In genomic region chr3:171748341-171748918, GRCh38 we compare ENCODE assay signal across 17 cellular contexts.
DNase-seq lines count a peak whose midpoint lies in the region; ATAC-seq and TF ChIP-seq lines count a peak whose summit lies in the region.
"Had no signal": no experiment of that assay in that cellular context is flagged by ENCODE, and none has a peak within 500 bp of the region (broad histone marks: within the 10 kb centered on the region; RNA-seq: fewer than 3 reads in every experiment).

No MANE protein-coding gene starts in this region.

- TF ChIP-seq CTCF in astrocyte of the spinal cord (IDR thresholded peaks at IDR 0.05; ENCODE audit: low read depth, low read length): no peak
- TF ChIP-seq CTCF in heart right ventricle (IDR thresholded peaks at IDR 0.05): no peak
- TF ChIP-seq CTCF in smooth muscle cell (IDR thresholded peaks at IDR 0.05; ENCODE audit: borderline replicate concordance, insufficient read depth, poor library complexity, severe bottlenecking): no peak
- no peak for TF ChIP-seq CTCF in BE2C (IDR thresholded peaks at IDR 0.05; ENCODE audit: low read depth, low read length)
- no peak for TF ChIP-seq CTCF in stomach (IDR thresholded peaks at IDR 0.05)

- peak overlapping the region; percentile 23 for H3K9ac ChIP-seq in smooth muscle cell (ENCODE audit: low read depth)

- H3K79me2 ChIP-seq in smooth muscle cell (ENCODE audit: low read depth): peaks cover 68% of the 10 kb centered on the region

- no peak for TF ChIP-seq POLR2A in stomach (IDR thresholded peaks at IDR 0.05)

- H3K4me1 ChIP-seq in heart right ventricle (peaks cover 8 to 83% (median 60%) of the 10 kb centered on the region in 9 donors), smooth muscle cell (ENCODE audit: low read depth) (peaks cover 14% of the 10 kb centered on the region), BE2C (no peaks in the 10 kb centered on the region), stomach (peaks cover 0 to 24% (median 13%) of the 10 kb centered on the region in 4 donors)

- H3K27me3 ChIP-seq in heart right ventricle (no peaks in the 10 kb centered on the region), smooth muscle cell (ENCODE audit: low read depth) (no peaks in the 10 kb centered on the region), BE2C (no peaks in the 10 kb centered on the region), stomach (no peaks in the 10 kb centered on the region)
- H3K27me3 ChIP-seq: spleen had no signal

- H3K4me2 ChIP-seq in smooth muscle cell: peak overlapping the region; percentile 65

- H3F3A ChIP-seq in smooth muscle cell (ENCODE audit: low read depth): no peaks in the 10 kb centered on the region

- no peak for TF ChIP-seq EP300 in stomach (IDR thresholded peaks at IDR 0.05)

- WGBS in heart right ventricle, 2 donors: 21 to 40% methylated on average over 3 of the region's 3 CpGs
- WGBS in smooth muscle cell (ENCODE audit: low lambda C conversion rate): 56% methylated on average over 3 of the region's 3 CpGs
- WGBS in stomach, 5 donors: 41 to 53% (median 49%) methylated on average over 3 of the region's 3 CpGs

- ATAC-seq in heart right ventricle: peak; percentile 29 to 85 (median 68)
- ATAC-seq in GM18511 (IDR thresholded peaks at IDR 0.05; ENCODE audit: unreplicated experiment): no peak
- ATAC-seq in HG02763 (IDR thresholded peaks at IDR 0.05; ENCODE audit: unreplicated experiment): no peak
- ATAC-seq: activated naive CD4-positive, alpha-beta T cell treated with anti-CD3 and anti-CD28 coated beads, Interleukin-2, amount 50 U/mL, for 72 hours had no signal

- peaks cover 28% of the 10 kb centered on the region for H4K20me1 ChIP-seq in smooth muscle cell (ENCODE audit: low read depth)

- H3K36me3 ChIP-seq in heart right ventricle (peaks cover 0 to 4% (median 0%) of the 10 kb centered on the region in 9 donors), smooth muscle cell (ENCODE audit: low read depth) (no peaks in the 10 kb centered on the region), BE2C (no peaks in the 10 kb centered on the region), stomach (no peaks in the 10 kb centered on the region)
- H3K36me3 ChIP-seq: HAP-1, MG63 had no signal

- in situ Hi-C loops in astrocyte of the spinal cord (cut with HindIII; ENCODE audit: low sequenced_read_pairs): no loop called here

- peak overlapping the region; percentile 54 to 91 (median 75) for H3K27ac ChIP-seq in heart right ventricle
- H3K27ac ChIP-seq in smooth muscle cell (ENCODE audit: low read depth): peak overlapping the region; percentile 54
- H3K27ac ChIP-seq in stomach: no peak overlapping the region

- peaks cover 0 to 7% (median 0%) of the 10 kb centered on the region in 11 donors for H3K9me3 ChIP-seq in heart right ventricle
- no peaks in the 10 kb centered on the region for H3K9me3 ChIP-seq in smooth muscle cell (replicated peaks; ENCODE audit: low read depth)
- H3K9me3 ChIP-seq in BE2C: no peaks in the 10 kb centered on the region
- H3K9me3 ChIP-seq in stomach: peaks cover 0 to 4% (median 0%) of the 10 kb centered on the region in 4 donors
- H3K9me3 ChIP-seq: HAP-1 had no signal

- DNase-seq in NOMO-1 (lab: John Stamatoyannopoulos, UW; ENCODE audit: unreplicated experiment in 2 of 2) (peak; percentile 43 to 75), astrocyte of the spinal cord (ENCODE audit: low read depth, low spot score) (peak; percentile 28), heart right ventricle (no peak), smooth muscle cell (lab: John Stamatoyannopoulos, UW; ENCODE audit: unreplicated experiment) (no peak), BE2C (no peak), stomach (no peak)
- DNase-seq: activated T-cell treated with anti-CD3 and anti-CD28 coated beads, Interleukin-2, amount 50 U/mL, for 24 hours; head of caudate nucleus; kidney glomerular epithelial cell; MG63; NCI-H2081 treated with DMSO at 0.1 percent for 48 hours; NCI-H524 treated with DMSO at 0.1 percent for 48 hours; spleen had no signal

- H3K4me3 ChIP-seq in astrocyte of the spinal cord (ENCODE audit: low read depth, low read length) (no peak overlapping the region), heart right ventricle (peak overlapping the region in 1 of 10 donors; percentile 3), smooth muscle cell (no peak overlapping the region), BE2C (ENCODE audit: low read depth, low read length) (no peak overlapping the region), stomach (no peak overlapping the region)
- H3K4me3 ChIP-seq: HAP-1, MG63, spleen had no signal

- intact Hi-C loops in heart right ventricle (cut with DNase I) (no loop called here), stomach (cut with DNase I; ENCODE audit: low total_unique reads) (no loop called here)

- no peak overlapping the region for H2AFZ ChIP-seq in smooth muscle cell (ENCODE audit: low read depth)

Comparison
In these comparisons a context has a peak if more than half of its experiments do, and no peak if none do; other contexts are left out.
1. DNase-seq: peak in NOMO-1 (2 of 2) and astrocyte of the spinal cord (single experiment); none in heart right ventricle (0 of 2), smooth muscle cell (single experiment), BE2C (single experiment) and stomach (single experiment).
2. ATAC-seq: peak in heart right ventricle (8 of 8); none in GM18511 (single experiment) and HG02763 (single experiment).
3. H3K27ac ChIP-seq: peak in heart right ventricle (10 of 10) and smooth muscle cell (single experiment); none in stomach (0 of 5).